10 cellular contexts compared by ENCODE assay signal in genomic region chr10:63210611-63211196, GRCh38.
DNase-seq lines count a peak whose midpoint lies in the region; ATAC-seq and TF ChIP-seq lines count a peak whose summit lies in the region.
"Had no signal": no experiment of that assay in that cellular context is flagged by ENCODE, and none has a peak within 500 bp of the region (broad histone marks: within the 10 kb centered on the region; RNA-seq: fewer than 3 reads in every experiment).

No MANE protein-coding gene starts in this region.

- intact Hi-C loops in CD4-positive, alpha-beta T cell (cut with DNase I, micrococcal nuclease), result no loop called here
- intact Hi-C loops in posterior vena cava (cut with DNase I), result no loop called here

- no peak for DNase-seq in CD4-positive, alpha-beta T cell
- no peak for DNase-seq in effector memory CD8-positive, alpha-beta T cell
- DNase-seq in cortex of kidney (lab: John Stamatoyannopoulos, UW) (no peak), posterior vena cava (ENCODE audit: low spot score) (no peak), T1000 (lab: John Stamatoyannopoulos, UW) (no peak), HUDEP-2 (lab: John Stamatoyannopoulos, UW; ENCODE audit: unreplicated experiment in 76 of 76) (no peak)
- DNase-seq: activated effector memory CD4-positive, alpha-beta T cell treated with anti-CD3 and anti-CD28 coated beads, Interleukin-2, amount 50 U/mL, for 16 hours; NCI-H1694 treated with DMSO at 0.1 percent for 48 hours had no signal

- no peaks in the 10 kb centered on the region for H3K9me3 Mint-ChIP-seq in CD4-positive, alpha-beta T cell
- no peaks in the 10 kb centered on the region for H3K9me3 Mint-ChIP-seq in IgD-negative memory B cell
- H3K9me3 Mint-ChIP-seq in effector memory CD8-positive, alpha-beta T cell, result no peaks in the 10 kb centered on the region

- no peak overlapping the region for H3K27ac ChIP-seq in CD4-positive, alpha-beta T cell (ENCODE audit: low read depth, low read length)

- no peaks in the 10 kb centered on the region for H3K27me3 ChIP-seq in CD4-positive, alpha-beta T cell (ENCODE audit: control insufficient read depth, insufficient read depth, low read length)

- peaks cover 90% of the 10 kb centered on the region for H3K36me3 Mint-ChIP-seq in CD4-positive, alpha-beta T cell (ENCODE audit: low read depth)
- peaks cover 13% of the 10 kb centered on the region for H3K36me3 Mint-ChIP-seq in IgD-negative memory B cell
- peaks cover 68% of the 10 kb centered on the region for H3K36me3 Mint-ChIP-seq in effector memory CD8-positive, alpha-beta T cell (ENCODE audit: insufficient read depth)

- no peak for TF ChIP-seq CTCF in CD4-positive, alpha-beta T cell (IDR thresholded peaks at IDR 0.05)

- CTCF ChIA-PET in CD4-positive, alpha-beta T cell (lab: Charles Lee), result no interaction called here

- POLR2A ChIA-PET in CD4-positive, alpha-beta T cell (lab: Charles Lee), result no interaction called here

- H3K27ac Mint-ChIP-seq in CD4-positive, alpha-beta T cell, result peak overlapping the region; percentile 44
- peak overlapping the region; percentile 39 to 94 (median 62) for H3K27ac Mint-ChIP-seq in IgD-negative memory B cell
- peak overlapping the region; percentile 11 to 41 for H3K27ac Mint-ChIP-seq in effector memory CD8-positive, alpha-beta T cell

- no peaks in the 10 kb centered on the region for H3K27me3 Mint-ChIP-seq in CD4-positive, alpha-beta T cell
- H3K27me3 Mint-ChIP-seq in IgD-negative memory B cell, result no peaks in the 10 kb centered on the region
- no peaks in the 10 kb centered on the region for H3K27me3 Mint-ChIP-seq in effector memory CD8-positive, alpha-beta T cell

- no peaks in the 10 kb centered on the region for H3K9me3 ChIP-seq in CD4-positive, alpha-beta T cell (ENCODE audit: control insufficient read depth, low read length)

- peaks cover 54% of the 10 kb centered on the region for H3K4me1 Mint-ChIP-seq in CD4-positive, alpha-beta T cell (ENCODE audit: low read depth)
- peaks cover 43 to 50% (median 47%) of the 10 kb centered on the region in 3 donors for H3K4me1 Mint-ChIP-seq in IgD-negative memory B cell
- peaks cover 26 to 29% of the 10 kb centered on the region in 2 donors for H3K4me1 Mint-ChIP-seq in effector memory CD8-positive, alpha-beta T cell (ENCODE audit: low read depth in 2 of 2)

- no peak for ATAC-seq in CD4-positive, alpha-beta T cell (ENCODE audit: poor library complexity)
- ATAC-seq in GM19043 (IDR thresholded peaks at IDR 0.05; ENCODE audit: low read depth, unreplicated experiment), result peak; percentile 39
- no peak for ATAC-seq in effector memory CD8-positive, alpha-beta T cell (replicated peaks)

- H3K4me3 Mint-ChIP-seq in CD4-positive, alpha-beta T cell, result no peak overlapping the region
- peak overlapping the region in 1 of 4 donors; percentile 15 for H3K4me3 Mint-ChIP-seq in IgD-negative memory B cell
- no peak overlapping the region for H3K4me3 Mint-ChIP-seq in effector memory CD8-positive, alpha-beta T cell
